In the genomic region with DNA sequence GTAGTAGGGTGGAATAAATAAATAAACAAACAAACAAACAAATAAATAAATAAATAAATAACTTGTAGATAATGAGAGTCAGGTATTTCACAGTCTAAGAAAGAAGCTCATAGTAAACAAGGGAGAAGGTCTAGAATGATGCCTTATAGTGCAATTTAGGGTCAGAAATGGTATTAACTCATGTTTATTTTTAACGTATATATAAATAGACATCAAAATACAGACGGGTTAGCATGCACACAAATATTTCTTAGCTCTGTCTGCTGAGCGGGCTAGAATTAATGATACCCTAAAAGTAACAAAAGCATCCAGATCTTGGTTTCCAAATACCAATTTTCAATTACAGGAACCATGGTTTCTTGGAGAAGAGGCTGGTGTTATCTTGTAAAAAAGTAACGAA, we compare ENCODE assay signal across 12 cellular contexts. TPM values are rescaled to one million over a fixed set of nuclear protein-coding genes. Genes with fewer than 3 reads are reported as not detected.
"Had no signal": no experiment of that assay in that cellular context is flagged by ENCODE, and none has a peak within 500 bp of the region (broad histone marks: within the 10 kb centered on the region; RNA-seq: fewer than 3 reads in every experiment).

No MANE protein-coding gene starts in this region.

- H3K4me1 ChIP-seq: HAP-1 had no signal

- H3K27ac ChIP-seq: GM23248 had no signal

- H3K9ac ChIP-seq: GM23248 had no signal

- H3K4me3 ChIP-seq: GM23248, HAP-1, K562 had no signal

- H3K9me3 ChIP-seq: HAP-1 had no signal

- ATAC-seq: HCT116, K562 had no signal

- H3K36me3 ChIP-seq: HAP-1 had no signal

- DNase-seq: GM23248, GOT3, H7, HFFc6, IMR-90, KG1 had no signal

- FAIRE-seq: HTR-8/SVneo, K562 had no signal

RNA-seq across cellular contexts. Expression of gene PFKFB1, which starts 16.6 kb away (rescaled TPM):
- total RNA-seq: GM23248, H4, HFFc6, HT-29 had no signal
- polyA plus RNA-seq: GM23248 had no signal

RNA-seq across cellular contexts. Expression of gene ALAS2, which starts 53.4 kb away (rescaled TPM):
- total RNA-seq: GM23248, H4, H7, HFFc6, HT-29, IMR-90 had no signal
- polyA plus RNA-seq: GM23248, IMR-90 had no signal

RNA-seq across cellular contexts. Expression of gene TRO, which starts 56.8 kb away (rescaled TPM):
- total RNA-seq: HT-29 had no signal
